Comparison of ENCODE assay signal across 22 cellular contexts in genomic region chr15:87850916-87851315, GRCh38.
DNase-seq lines count a peak whose midpoint lies in the region; TF ChIP-seq lines count a peak whose summit lies in the region.
"Had no signal": no experiment of that assay in that cellular context is flagged by ENCODE, and none has a peak within 500 bp of the region (broad histone marks: within the 10 kb centered on the region; RNA-seq: fewer than 3 reads in every experiment).

No MANE protein-coding gene starts in this region.

- intact Hi-C loops in posterior cingulate gyrus (cut with DNase I), result no loop called here

- H3K4me3 ChIP-seq in astrocyte of the cerebellum (ENCODE audit: low read depth, low read length), result no peak overlapping the region
- no peak overlapping the region for H3K4me3 ChIP-seq in fibroblast of the aortic adventitia (ENCODE audit: low read depth, low read length)
- H3K4me3 ChIP-seq: BLaER1 had no signal

- DNase-seq in NCI-H2196 (lab: John Stamatoyannopoulos, UW; ENCODE audit: unreplicated experiment) (peak; percentile 16), NCI-H2196 treated with DMSO at 0.1 percent for 48 hours (lab: John Stamatoyannopoulos, UW; ENCODE audit: unreplicated experiment) (no peak), astrocyte of the cerebellum (ENCODE audit: low read depth) (peak; percentile 76), fibroblast of the aortic adventitia (ENCODE audit: low read depth) (peak; percentile 64), iris pigment epithelial cell (ENCODE audit: low read depth) (peak; percentile 9), posterior cingulate gyrus (no peak), islet precursor cell (no peak)
- no peak for DNase-seq in activated CD8-positive, alpha-beta memory T cell treated with anti-CD3 and anti-CD28 coated beads for 24 hours
- DNase-seq: ACHN; CD4-positive, alpha-beta T cell; COR-L47; DMS79; H7; Karpas-422; NCI-H1694; NCI-H2227 treated with DMSO at 0.1 percent for 48 hours; NCI-H524; NCI-H774; OCI-M1; SHP77 treated with DMSO at 0.1 percent for 48 hours; SK-N-SH had no signal

- in situ Hi-C loops in astrocyte of the cerebellum (cut with HindIII; ENCODE audit: low sequenced_read_pairs), result no loop called here

- TF ChIP-seq CTCF in astrocyte of the cerebellum (IDR thresholded peaks at IDR 0.05; ENCODE audit: low read depth, low read length, missing control alignments), result no peak
- TF ChIP-seq CTCF in fibroblast of the aortic adventitia (IDR thresholded peaks at IDR 0.05; ENCODE audit: insufficient read depth, low read length), result no peak

Comparison
In these comparisons a context has a peak if more than half of its experiments do, and no peak if none do; other contexts are left out.
1. DNase-seq: peak in NCI-H2196 (single experiment), astrocyte of the cerebellum (single experiment), fibroblast of the aortic adventitia (single experiment) and iris pigment epithelial cell (single experiment); none in NCI-H2196 treated with DMSO at 0.1 percent for 48 hours (single experiment), posterior cingulate gyrus (0 of 10), activated CD8-positive, alpha-beta memory T cell treated with anti-CD3 and anti-CD28 coated beads for 24 hours (single experiment) and islet precursor cell (single experiment).